In the genomic region with DNA sequence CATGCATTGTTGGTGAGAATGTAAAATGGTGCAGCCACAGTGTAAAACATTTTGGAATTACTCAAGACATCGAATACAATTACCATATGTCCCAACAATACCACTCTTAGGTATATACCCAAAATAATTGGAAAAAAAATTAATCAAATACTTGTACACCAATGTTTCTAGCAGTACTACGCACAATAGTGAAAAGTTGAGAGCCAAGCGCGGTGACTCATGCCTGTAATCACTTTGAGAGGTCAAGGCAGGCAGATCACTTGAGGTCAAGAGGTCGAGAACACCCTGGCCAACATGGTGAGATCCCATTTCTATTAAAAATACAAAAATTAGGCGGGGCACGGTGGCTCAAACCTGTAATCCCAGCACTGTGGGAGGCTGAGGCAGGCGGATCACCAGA, we compare ENCODE assay signal across 11 cellular contexts. TPM values are rescaled to one million over a fixed set of nuclear protein-coding genes. Genes with fewer than 3 reads are reported as not detected.
"Had no signal": no experiment of that assay in that cellular context is flagged by ENCODE, and none has a peak within 500 bp of the region (broad histone marks: within the 10 kb centered on the region; RNA-seq: fewer than 3 reads in every experiment).

No MANE protein-coding gene starts in this region.

- H3K27ac Mint-ChIP-seq: GM23338, H9, HFFc6 had no signal

- FAIRE-seq: H1, H54 had no signal

- DNase-seq: GM23248, GOT3, H7, H9, HCEC 1CT, HFFc6 had no signal

- H3K36me3 ChIP-seq: HAP-1 had no signal

- H3K9ac ChIP-seq: GM23248 had no signal

- H3K4me3 ChIP-seq: GM23248, GM23338, HAP-1 had no signal

- H3K4me2 ChIP-seq: GM23338 had no signal

- H3K9me3 ChIP-seq: HAP-1 had no signal

- H3K4me3 Mint-ChIP-seq: GM23338, H9, HFFc6 had no signal

- ATAC-seq: GM23338, HCT116 had no signal

- H2AFZ ChIP-seq: GM23248, GM23338 had no signal

- H3K27ac ChIP-seq: GM23248 had no signal

- H3K9me3 Mint-ChIP-seq: HFFc6 had no signal

RNA-seq across cellular contexts. Expression of a gene that starts 3.5 kb away (rescaled TPM):
- total RNA-seq: GM23248 had no signal
